ENCODE assay signal across 14 cellular contexts in genomic region chr6:56040271-56040670, GRCh38.
A peak's percentile ranks its signal among the peaks of the same experiment; 100 is the strongest.
DNase-seq lines count a peak whose midpoint lies in the region; ATAC-seq and TF ChIP-seq lines count a peak whose summit lies in the region.
"Had no signal": no experiment of that assay in that cellular context is flagged by ENCODE, and none has a peak within 500 bp of the region (broad histone marks: within the 10 kb centered on the region; RNA-seq: fewer than 3 reads in every experiment).

No MANE protein-coding gene starts in this region.

- H3K9me2 ChIP-seq in PC-3 (replicated peaks; ENCODE audit: low read length) = no peaks in the 10 kb centered on the region

- H3K27me3 Mint-ChIP-seq in activated naive CD8-positive, alpha-beta T cell treated with anti-CD3 and anti-CD28 coated beads for 36 hours = no peaks in the 10 kb centered on the region
- H3K27me3 Mint-ChIP-seq in naive thymus-derived CD8-positive, alpha-beta T cell = no peaks in the 10 kb centered on the region

- H3K79me2 ChIP-seq in PC-3 (ENCODE audit: low read length) (no peaks in the 10 kb centered on the region), fibroblast of lung (ENCODE audit: control insufficient read depth, insufficient read depth, low read length) (no peaks in the 10 kb centered on the region)

- H3K4me2 ChIP-seq in PC-3 (ENCODE audit: low read length) (no peak overlapping the region), fibroblast of lung (ENCODE audit: extremely low read depth, insufficient read depth, low read length) (no peak overlapping the region)

- H3K36me3 ChIP-seq in PC-3 (ENCODE audit: low read depth, low read length) = no peaks in the 10 kb centered on the region
- no peaks in the 10 kb centered on the region for H3K36me3 ChIP-seq in fibroblast of lung (ENCODE audit: control insufficient read depth, insufficient read depth, low read length)
- H3K36me3 ChIP-seq: sigmoid colon, thoracic aorta had no signal

- H3K27ac ChIP-seq in PC-3 (ENCODE audit: low read length) = no peak overlapping the region
- no peak overlapping the region for H3K27ac ChIP-seq in fibroblast of lung (ENCODE audit: insufficient read depth, low read length)
- H3K27ac ChIP-seq: 22Rv1, sigmoid colon had no signal

- H3K4me1 ChIP-seq in PC-3 (ENCODE audit: insufficient read depth, low read length) (peaks cover 7% of the 10 kb centered on the region; the same call in 1 of the 2 replicates), fibroblast of lung (ENCODE audit: control insufficient read depth, extremely low read depth, insufficient read depth, low read length) (no peaks in the 10 kb centered on the region)
- H3K4me1 ChIP-seq: sigmoid colon had no signal

- H4K20me1 ChIP-seq in PC-3 (ENCODE audit: low read length) (no peaks in the 10 kb centered on the region), fibroblast of lung (ENCODE audit: control insufficient read depth, extremely low read depth, insufficient read depth, low read length) (no peaks in the 10 kb centered on the region)

- no peaks in the 10 kb centered on the region for H3K9me3 Mint-ChIP-seq in activated naive CD8-positive, alpha-beta T cell treated with anti-CD3 and anti-CD28 coated beads for 36 hours
- H3K9me3 Mint-ChIP-seq in naive thymus-derived CD8-positive, alpha-beta T cell = peaks cover 0 to 24% (median 5%) of the 10 kb centered on the region in 9 donors

- TF ChIP-seq CTCF in PC-3 (conservative IDR thresholded peaks at IDR 0.05; ENCODE audit: low read depth, low read length) (no peak), fibroblast of lung (conservative IDR thresholded peaks at IDR 0.05 in 1 of 2, IDR thresholded peaks at IDR 0.05 in 1 of 2; ENCODE audit: low read depth in 1 of 2, low read length in 2 of 2) (no peak)

- H3K27ac Mint-ChIP-seq in activated naive CD8-positive, alpha-beta T cell treated with anti-CD3 and anti-CD28 coated beads for 36 hours = no peak overlapping the region
- no peak overlapping the region for H3K27ac Mint-ChIP-seq in naive thymus-derived CD8-positive, alpha-beta T cell

- POLR2A ChIA-PET in PC-3 (lab: Charles Lee; ENCODE audit: unreplicated experiment) = no interaction called here
- POLR2A ChIA-PET in naive thymus-derived CD8-positive, alpha-beta T cell (lab: Charles Lee) = no interaction called here

- H3K4me3 Mint-ChIP-seq in activated naive CD8-positive, alpha-beta T cell treated with anti-CD3 and anti-CD28 coated beads for 36 hours = no peak overlapping the region
- no peak overlapping the region for H3K4me3 Mint-ChIP-seq in naive thymus-derived CD8-positive, alpha-beta T cell

- H3K4me3 ChIP-seq in PC-3 (ENCODE audit: low read length) (no peak overlapping the region), fibroblast of lung (replicated peaks in 1 of 4; ENCODE audit: control extremely low read depth in 1 of 4, insufficient read depth in 1 of 4, low read depth in 3 of 4, low read length in 4 of 4) (peak overlapping the region in 1 of 4 experiments; percentile 17)
- H3K4me3 ChIP-seq: sigmoid colon, thoracic aorta had no signal

- ATAC-seq in PC-3 = no peak
- no peak for ATAC-seq in naive thymus-derived CD8-positive, alpha-beta T cell

- H3K9me3 ChIP-seq in PC-3 (ENCODE audit: low read length) (no peaks in the 10 kb centered on the region), fibroblast of lung (ENCODE audit: control insufficient read depth, insufficient read depth, low read depth, low read length) (no peaks in the 10 kb centered on the region)
- H3K9me3 ChIP-seq: sigmoid colon, thoracic aorta had no signal

- CTCF ChIA-PET in PC-3 (lab: Charles Lee) = no interaction called here

- no peaks in the 10 kb centered on the region for H3K36me3 Mint-ChIP-seq in activated naive CD8-positive, alpha-beta T cell treated with anti-CD3 and anti-CD28 coated beads for 36 hours
- H3K36me3 Mint-ChIP-seq in naive thymus-derived CD8-positive, alpha-beta T cell = no peaks in the 10 kb centered on the region

- no peak overlapping the region for H2AFZ ChIP-seq in PC-3 (ENCODE audit: low read length)
- no peak overlapping the region for H2AFZ ChIP-seq in fibroblast of lung (ENCODE audit: low read length)

- no TSS peak for BruUV-seq in PC-3 (replicated peaks; lab: Mats Ljungman, UMichigan)

- no peaks in the 10 kb centered on the region for H3K4me1 Mint-ChIP-seq in activated naive CD8-positive, alpha-beta T cell treated with anti-CD3 and anti-CD28 coated beads for 36 hours
- H3K4me1 Mint-ChIP-seq in naive thymus-derived CD8-positive, alpha-beta T cell = no peaks in the 10 kb centered on the region

- no peaks in the 10 kb centered on the region for H3F3A ChIP-seq in PC-3 (ENCODE audit: low read length, unreplicated experiment)

- DNase-seq in NOMO-1 (lab: John Stamatoyannopoulos, UW; ENCODE audit: unreplicated experiment in 2 of 2) (peak; percentile 1 to 82), NOMO-1 treated with dmso at 0.1 percent for 144 hours (lab: John Stamatoyannopoulos, UW; ENCODE audit: unreplicated experiment) (no peak), PC-3 (peak; percentile 12), fibroblast of lung (ENCODE audit: low read depth in 2 of 2) (peak; percentile 75 to 92), NCI-H2081 (lab: John Stamatoyannopoulos, UW) (no peak)
- no peak for DNase-seq in activated naive CD8-positive, alpha-beta T cell treated with anti-CD3 and anti-CD28 coated beads for 36 hours
- no peak for DNase-seq in NK-92 treated with Interleukin-12 subunit alpha and Interleukin-12 subunit beta, amount 100 ng/mL, for 24 hours (lab: John Stamatoyannopoulos, UW)
- no peak for DNase-seq in naive thymus-derived CD8-positive, alpha-beta T cell
- DNase-seq: activated naive CD4-positive, alpha-beta T cell treated with Interleukin-2 at 50 U/mL for 16 hours; KG1; NCI-H2171; sigmoid colon had no signal

- intact Hi-C loops in PC-3 (cut with micrococcal nuclease) = loop anchor here (10.0 kb wide), 2 partner anchors 55 to 195 kb away; no protein-coding TSS in a partner anchor

- H3K9ac ChIP-seq in PC-3 (ENCODE audit: low read length) (no peak overlapping the region), fibroblast of lung (ENCODE audit: insufficient read depth, low read length) (no peak overlapping the region)

- H3K27me3 ChIP-seq in PC-3 (ENCODE audit: low read length) (no peaks in the 10 kb centered on the region), fibroblast of lung (ENCODE audit: control insufficient read depth, insufficient read depth, low read length) (no peaks in the 10 kb centered on the region)
- H3K27me3 ChIP-seq: sigmoid colon had no signal

Comparison
In these comparisons a context has a peak if more than half of its experiments do, and no peak if none do; other contexts are left out.
1. DNase-seq: peak in NOMO-1 (2 of 2), PC-3 (single experiment) and fibroblast of lung (2 of 2); none in NOMO-1 treated with dmso at 0.1 percent for 144 hours (single experiment), NCI-H2081 (0 of 2), activated naive CD8-positive, alpha-beta T cell treated with anti-CD3 and anti-CD28 coated beads for 36 hours (single experiment), NK-92 treated with Interleukin-12 subunit alpha and Interleukin-12 subunit beta, amount 100 ng/mL, for 24 hours (single experiment) and naive thymus-derived CD8-positive, alpha-beta T cell (0 of 10).